19 cellular contexts compared by ENCODE assay signal in genomic region chr2:126866451-126866850, GRCh38. TPM values are rescaled to one million over a fixed set of nuclear protein-coding genes. Genes with fewer than 3 reads are reported as not detected.
DNase-seq lines count a peak whose midpoint lies in the region; ATAC-seq and TF ChIP-seq lines count a peak whose summit lies in the region.
"Had no signal": no experiment of that assay in that cellular context is flagged by ENCODE, and none has a peak within 500 bp of the region (broad histone marks: within the 10 kb centered on the region; RNA-seq: fewer than 3 reads in every experiment).

No MANE protein-coding gene starts in this region.

- CTCF ChIA-PET in Calu3 (lab: Charles Lee) = no interaction called here

- H3K36me3 Mint-ChIP-seq in osteocyte (ENCODE audit: unreplicated experiment) = no peaks in the 10 kb centered on the region
- no peaks in the 10 kb centered on the region for H3K36me3 Mint-ChIP-seq in Calu3 (ENCODE audit: insufficient read depth, unreplicated experiment)
- H3K36me3 Mint-ChIP-seq: CD4-positive, CD25-positive, alpha-beta regulatory T cell; CD8-positive, alpha-beta memory T cell had no signal

- no peak for ATAC-seq in Right ventricle myocardium superior (ENCODE audit: poor library complexity)
- no peak for ATAC-seq in left lobe of liver
- ATAC-seq: HCT116 had no signal

- peaks cover 10% of the 10 kb centered on the region for H3K27me3 Mint-ChIP-seq in osteocyte (ENCODE audit: unreplicated experiment)
- no peaks in the 10 kb centered on the region for H3K27me3 Mint-ChIP-seq in Calu3 (ENCODE audit: unreplicated experiment)
- H3K27me3 Mint-ChIP-seq: CD4-positive, CD25-positive, alpha-beta regulatory T cell had no signal

- DNase-seq in cardiac septum (ENCODE audit: low spot score) (peak; percentile 47), Right ventricle myocardium superior (no peak), left lobe of liver (ENCODE audit: low spot score) (peak; percentile 3), osteocyte (ENCODE audit: extremely low spot score, unreplicated experiment) (peak; percentile 51), GM19238 (ENCODE audit: insufficient read length, low spot score) (no peak), substantia nigra (lab: John Stamatoyannopoulos, UW) (no peak), Calu3 (no peak)
- DNase-seq: ACHN; BE2C; C1 segment of cervical spinal cord; CD4-positive, CD25-positive, alpha-beta regulatory T cell; CD8-positive, alpha-beta memory T cell; COR-L47; GOT3; H7; HFFc6 had no signal

- H3K27ac Mint-ChIP-seq in osteocyte (ENCODE audit: unreplicated experiment) (no peak overlapping the region), Calu3 (ENCODE audit: unreplicated experiment) (no peak overlapping the region)
- H3K27ac Mint-ChIP-seq: CD4-positive, CD25-positive, alpha-beta regulatory T cell; CD8-positive, alpha-beta memory T cell; HFFc6 had no signal

- no peak for TF ChIP-seq CTCF in osteocyte (IDR thresholded peaks at IDR 0.05)
- TF ChIP-seq CTCF in Calu3 (IDR thresholded peaks at IDR 0.05; ENCODE audit: unreplicated experiment) = no peak

- H3K4me1 Mint-ChIP-seq in osteocyte (ENCODE audit: unreplicated experiment) = no peaks in the 10 kb centered on the region
- H3K4me1 Mint-ChIP-seq in Calu3 (ENCODE audit: low read depth, unreplicated experiment) = no peaks in the 10 kb centered on the region
- H3K4me1 Mint-ChIP-seq: CD4-positive, CD25-positive, alpha-beta regulatory T cell; CD8-positive, alpha-beta memory T cell had no signal

- no peak overlapping the region for H3K4me3 Mint-ChIP-seq in osteocyte (ENCODE audit: unreplicated experiment)
- H3K4me3 Mint-ChIP-seq in Calu3 (ENCODE audit: low read depth, unreplicated experiment) = no peak overlapping the region
- H3K4me3 Mint-ChIP-seq: CD4-positive, CD25-positive, alpha-beta regulatory T cell; CD8-positive, alpha-beta memory T cell; HFFc6 had no signal

- H3K9me3 Mint-ChIP-seq in osteocyte (ENCODE audit: unreplicated experiment) (no peaks in the 10 kb centered on the region), Calu3 (ENCODE audit: low read depth, unreplicated experiment) (peaks cover 2% of the 10 kb centered on the region)
- H3K9me3 Mint-ChIP-seq: HFFc6 had no signal

- intact Hi-C loops in cardiac septum (cut with DNase I) (no loop called here), Right ventricle myocardium superior (cut with DNase I) (no loop called here), Calu3 (cut with micrococcal nuclease; ENCODE audit: unreplicated experiment) (no loop called here)

- H3K27ac ChIP-seq in substantia nigra (ENCODE audit: low read depth, low read length, poor library complexity, severe bottlenecking) = no peak overlapping the region
- H3K27ac ChIP-seq: HL-60 had no signal

- BruUV-seq in Calu3 (replicated peaks; lab: Mats Ljungman, UMichigan) = no TSS peak

RNA-seq across cellular contexts. Expression of gene TEX51, which starts 32.2 kb away (rescaled TPM):
- not detected for total RNA-seq in cardiac septum
- not detected for total RNA-seq in Right ventricle myocardium superior
- not detected for total RNA-seq in left lobe of liver
- not detected in 2 replicates for total RNA-seq in osteocyte
- not detected in 2 replicates for total RNA-seq in Calu3 (2022)
- total RNA-seq: CD4-positive, CD25-positive, alpha-beta regulatory T cell; CD8-positive, alpha-beta memory T cell; H7; HFFc6; HT1080 had no signal

Comparison
In these comparisons a context has a peak if more than half of its experiments do, and no peak if none do; other contexts are left out.
1. DNase-seq: peak in cardiac septum (single experiment), left lobe of liver (single experiment) and osteocyte (single experiment); none in Right ventricle myocardium superior (single experiment), GM19238 (single experiment), substantia nigra (0 of 49) and Calu3 (single experiment).